ENCODE assay signal across 8 cellular contexts in genomic region chr11:841981-842369, GRCh38. TPM values are rescaled to one million over a fixed set of nuclear protein-coding genes. Genes with fewer than 3 reads are reported as not detected.
DNase-seq lines count a peak whose midpoint lies in the region; ATAC-seq and TF ChIP-seq lines count a peak whose summit lies in the region.

No MANE protein-coding gene starts in this region.

- peaks cover 77% of the 10 kb centered on the region for H3K79me2 ChIP-seq in fibroblast of lung (ENCODE audit: control insufficient read depth, insufficient read depth, low read length)

- peak overlapping the region; percentile 57 to 97 for H3K4me3 ChIP-seq in CD4-positive, alpha-beta memory T cell (ENCODE audit: low read length in 2 of 2)
- H3K4me3 ChIP-seq in H7 (ENCODE audit: insufficient read depth, low read depth, low read length) (peak overlapping the region; percentile 70), RWPE2 (ENCODE audit: severe bottlenecking) (peak overlapping the region; percentile 58), fibroblast of lung (replicated peaks in 1 of 4; ENCODE audit: control extremely low read depth in 1 of 4, insufficient read depth in 1 of 4, low read depth in 3 of 4, low read length in 4 of 4) (peak overlapping the region; percentile 85 to 96 (median 91))

- H4K20me1 ChIP-seq in fibroblast of lung (ENCODE audit: control insufficient read depth, extremely low read depth, insufficient read depth, low read length): peaks cover 5% of the 10 kb centered on the region

- no peak overlapping the region for H2AFZ ChIP-seq in fibroblast of lung (ENCODE audit: low read length)

- peaks cover 0 to 1% (median 0%) of the 10 kb centered on the region in 8 donors for H3K9me3 Mint-ChIP-seq in CD4-positive, alpha-beta memory T cell
- H3K9me3 Mint-ChIP-seq in progenitor cell of endocrine pancreas (ENCODE audit: low read depth): no peaks in the 10 kb centered on the region

- peak overlapping the region; percentile 84 to 89 (median 86) for H3K4me3 Mint-ChIP-seq in CD4-positive, alpha-beta memory T cell
- H3K4me3 Mint-ChIP-seq in progenitor cell of endocrine pancreas (ENCODE audit: low read depth): peak overlapping the region; percentile 84

- peak overlapping the region; percentile 95 for H3K9ac ChIP-seq in fibroblast of lung (ENCODE audit: insufficient read depth, low read length)

- H3K36me3 ChIP-seq in CD4-positive, alpha-beta memory T cell (ENCODE audit: insufficient read depth, low read length): peaks cover 13% of the 10 kb centered on the region
- H3K36me3 ChIP-seq in H7 (replicated peaks; ENCODE audit: control insufficient read depth, insufficient read depth, low read length) (peaks cover 15% of the 10 kb centered on the region), RWPE2 (ENCODE audit: low read depth) (peaks cover 44% of the 10 kb centered on the region), fibroblast of lung (ENCODE audit: control insufficient read depth, insufficient read depth, low read length) (peaks cover 35% of the 10 kb centered on the region)

- H3K4me1 Mint-ChIP-seq in CD4-positive, alpha-beta memory T cell: peaks cover 4 to 35% (median 15%) of the 10 kb centered on the region in 4 donors
- H3K4me1 Mint-ChIP-seq in progenitor cell of endocrine pancreas (ENCODE audit: low read depth): peaks cover 15% of the 10 kb centered on the region

- POLR2A ChIA-PET in CD4-positive, alpha-beta memory T cell (lab: Charles Lee; ENCODE audit: partially characterized antibody): interaction anchor here (1.1 to 5.2 kb wide), 7 partner anchors 10 to 336 kb away, joined by 3 to 67 read pairs (median 8); partner anchors contain the start of genes CD151, CHID1, PNPLA2 and RPLP2

- peaks cover 0 to 17% of the 10 kb centered on the region in 2 donors for H3K36me3 Mint-ChIP-seq in CD4-positive, alpha-beta memory T cell
- H3K36me3 Mint-ChIP-seq in progenitor cell of endocrine pancreas (ENCODE audit: insufficient read depth): no peaks in the 10 kb centered on the region

- H3K4me1 ChIP-seq in CD4-positive, alpha-beta memory T cell (ENCODE audit: insufficient read depth, low read length): peaks cover 31% of the 10 kb centered on the region
- H3K4me1 ChIP-seq in RWPE2 (ENCODE audit: insufficient read depth, poor library complexity, severe bottlenecking) (peaks cover 24% of the 10 kb centered on the region), fibroblast of lung (ENCODE audit: control insufficient read depth, extremely low read depth, insufficient read depth, low read length) (peaks cover 38% of the 10 kb centered on the region)

- H3K27me3 Mint-ChIP-seq in CD4-positive, alpha-beta memory T cell: peaks cover 0 to 2% of the 10 kb centered on the region in 2 donors
- H3K27me3 Mint-ChIP-seq in progenitor cell of endocrine pancreas: peaks cover 3% of the 10 kb centered on the region

- TF ChIP-seq CTCF in RWPE2 (IDR thresholded peaks at IDR 0.05; ENCODE audit: poor library complexity, severe bottlenecking): no peak
- TF ChIP-seq CTCF in fibroblast of lung (conservative IDR thresholded peaks at IDR 0.05 in 1 of 2, IDR thresholded peaks at IDR 0.05 in 1 of 2; ENCODE audit: low read depth in 1 of 2, low read length in 2 of 2): no peak
- TF ChIP-seq CTCF in progenitor cell of endocrine pancreas (IDR thresholded peaks at IDR 0.05; ENCODE audit: unreplicated experiment): no peak

- H3K27ac ChIP-seq in CD4-positive, alpha-beta memory T cell (ENCODE audit: low read depth, low read length): peak overlapping the region; percentile 77
- peak overlapping the region; percentile 97 for H3K27ac ChIP-seq in RWPE2 (ENCODE audit: poor library complexity, severe bottlenecking)
- H3K27ac ChIP-seq in fibroblast of lung (ENCODE audit: insufficient read depth, low read length): peak overlapping the region; percentile 87

- no peaks in the 10 kb centered on the region for H3K9me3 ChIP-seq in CD4-positive, alpha-beta memory T cell (ENCODE audit: control insufficient read depth in 1 of 2, low read length in 2 of 2)
- H3K9me3 ChIP-seq in RWPE2 (ENCODE audit: severe bottlenecking): no peaks in the 10 kb centered on the region
- H3K9me3 ChIP-seq in fibroblast of lung (ENCODE audit: control insufficient read depth, insufficient read depth, low read depth, low read length): no peaks in the 10 kb centered on the region

- DNase-seq in CD4-positive, alpha-beta memory T cell: no peak
- DNase-seq in H7 (peak; percentile 75), RWPE2 (ENCODE audit: low spot score) (no peak), fibroblast of lung (ENCODE audit: low read depth in 2 of 2) (no peak), progenitor cell of endocrine pancreas (ENCODE audit: low spot score, unreplicated experiment) (no peak), anterior cingulate cortex (lab: John Stamatoyannopoulos, UW) (no peak), DMS153 treated with DMSO at 0.1 percent for 48 hours (lab: John Stamatoyannopoulos, UW; ENCODE audit: unreplicated experiment) (no peak), NCI-H1105 (lab: John Stamatoyannopoulos, UW) (no peak)

- peak overlapping the region; percentile 66 to 89 (median 84) for H3K27ac Mint-ChIP-seq in CD4-positive, alpha-beta memory T cell
- H3K27ac Mint-ChIP-seq in progenitor cell of endocrine pancreas: peak overlapping the region; percentile 92

- intact Hi-C loops in CD4-positive, alpha-beta memory T cell (cut with micrococcal nuclease): loop anchor here (1.0 to 2.0 kb wide), 3 partner anchors 23 to 85 kb away; partner anchors contain the start of gene RPLP2

- CTCF ChIA-PET in CD4-positive, alpha-beta memory T cell (lab: Charles Lee; ENCODE audit: partially characterized antibody): interaction anchor here (1.4 kb wide), 1 partner anchor 209 kb away, joined by 5 read pairs; no protein-coding TSS in a partner anchor

- H3K27me3 ChIP-seq in CD4-positive, alpha-beta memory T cell (ENCODE audit: insufficient read depth, low read length): no peaks in the 10 kb centered on the region
- H3K27me3 ChIP-seq in H7 (ENCODE audit: control insufficient read depth, insufficient read depth, low read length): no peaks in the 10 kb centered on the region
- no peaks in the 10 kb centered on the region for H3K27me3 ChIP-seq in RWPE2 (ENCODE audit: insufficient read depth, poor library complexity, severe bottlenecking)
- no peaks in the 10 kb centered on the region for H3K27me3 ChIP-seq in fibroblast of lung (ENCODE audit: control insufficient read depth, insufficient read depth, low read length)

- peak overlapping the region; percentile 25 for H3K4me2 ChIP-seq in fibroblast of lung (ENCODE audit: extremely low read depth, insufficient read depth, low read length)

- no peak; the same call in 2 of the 3 replicates for ATAC-seq in RWPE2 (ENCODE audit: low read depth)

RNA-seq across cellular contexts. Expression of gene POLR2L, which starts 0.4 kb away (rescaled TPM):
- 10 to 100 TPM; 55.8 to 56.2 TPM for total RNA-seq in CD4-positive, alpha-beta memory T cell
- polyA plus RNA-seq in CD4-positive, alpha-beta memory T cell: 100 to 1,000 TPM in 1 of 2 donors, 10 to 100 TPM in 1; 83.7 to 108 TPM
- total RNA-seq in H7 (2014; rRNA removed; shearing (Covaris generic)): 96.1 and 135 TPM in 2 replicates
- total RNA-seq in fibroblast of lung (106 and 196 TPM in 2 replicates), progenitor cell of endocrine pancreas (89.6 and 97.9 TPM in 2 replicates)
- polyA plus RNA-seq in fibroblast of lung: 181 and 317 TPM in 2 replicates
- polyA plus RNA-seq in fibroblast of lung (2012): 609 and 1,027 TPM in 2 replicates
- polyA minus RNA-seq in fibroblast of lung (ENCODE audit: low replicate concordance): 267 and 318 TPM in 2 replicates

RNA-seq across cellular contexts. Expression of gene TSPAN4, which starts 0.7 kb away (rescaled TPM):
- 1 to 10 TPM; 5.3 to 5.8 TPM for total RNA-seq in CD4-positive, alpha-beta memory T cell
- 1 to 10 TPM; 1.8 to 3.5 TPM for polyA plus RNA-seq in CD4-positive, alpha-beta memory T cell
- 101 and 117 TPM in 2 replicates for total RNA-seq in H7 (2014; rRNA removed; shearing (Covaris generic))
- total RNA-seq in fibroblast of lung (133 and 191 TPM in 2 replicates), progenitor cell of endocrine pancreas (24.9 and 27.7 TPM in 2 replicates)
- polyA plus RNA-seq in fibroblast of lung: 102 and 133 TPM in 2 replicates
- 163 and 243 TPM in 2 replicates for polyA plus RNA-seq in fibroblast of lung (2012)
- polyA minus RNA-seq in fibroblast of lung (ENCODE audit: low replicate concordance): 92.1 and 173 TPM in 2 replicates

RNA-seq across cellular contexts. Expression of gene CD151, which starts 9.2 kb away (rescaled TPM):
- 10 to 100 TPM; 20.7 to 23.4 TPM for total RNA-seq in CD4-positive, alpha-beta memory T cell
- 10 to 100 TPM in 1 of 2 donors, 1 to 10 TPM in 1; 9.7 to 24.8 TPM for polyA plus RNA-seq in CD4-positive, alpha-beta memory T cell
- total RNA-seq in H7 (2014; rRNA removed; shearing (Covaris generic)): 175 and 190 TPM in 2 replicates
- 408 and 547 TPM in 2 replicates for total RNA-seq in fibroblast of lung
- polyA plus RNA-seq in fibroblast of lung: 711 and 748 TPM in 2 replicates
- polyA plus RNA-seq in fibroblast of lung (2012): 822 and 945 TPM in 2 replicates
- polyA minus RNA-seq in fibroblast of lung (ENCODE audit: low replicate concordance): 953 and 983 TPM in 2 replicates
- total RNA-seq in progenitor cell of endocrine pancreas: 154 and 160 TPM in 2 replicates

RNA-seq across cellular contexts. Expression of gene CRACR2B, which starts 14.3 kb away (rescaled TPM):
- total RNA-seq in CD4-positive, alpha-beta memory T cell: under 1 TPM in 1 of 2 experiments, not detected in 1; 0.55 TPM
- not detected for polyA plus RNA-seq in CD4-positive, alpha-beta memory T cell
- 20.2 and 35.8 TPM in 2 replicates for total RNA-seq in H7 (2014; rRNA removed; shearing (Covaris generic))
- total RNA-seq in fibroblast of lung: 0.66 and 1.0 TPM in 2 replicates
- 0.11 and 0.82 TPM in 2 replicates for polyA plus RNA-seq in fibroblast of lung
- 0.98 and 2.6 TPM in 2 replicates for polyA plus RNA-seq in fibroblast of lung (2012)
- 2.1 TPM in 1 of 2 replicates, not detected in the other for polyA minus RNA-seq in fibroblast of lung (ENCODE audit: low replicate concordance)
- total RNA-seq in progenitor cell of endocrine pancreas: 50.9 and 52.9 TPM in 2 replicates

RNA-seq across cellular contexts. Expression of gene PNPLA2, which starts 23.3 kb away (rescaled TPM):
- 100 to 1,000 TPM; 200 to 201 TPM for total RNA-seq in CD4-positive, alpha-beta memory T cell
- polyA plus RNA-seq in CD4-positive, alpha-beta memory T cell: 10 to 100 TPM; 12.2 to 35.2 TPM
- total RNA-seq in H7 (2014; rRNA removed; shearing (Covaris generic)): 15.7 and 28.7 TPM in 2 replicates
- 16.2 and 33.9 TPM in 2 replicates for total RNA-seq in fibroblast of lung
- polyA plus RNA-seq in fibroblast of lung: 16.2 and 17.0 TPM in 2 replicates
- 65.5 and 80.5 TPM in 2 replicates for polyA plus RNA-seq in fibroblast of lung (2012)
- polyA minus RNA-seq in fibroblast of lung (ENCODE audit: low replicate concordance): 108 and 136 TPM in 2 replicates
- total RNA-seq in progenitor cell of endocrine pancreas: 47.3 and 51.1 TPM in 2 replicates
